ENCODE assay signal across 10 cellular contexts in genomic region chr6:116392158-116393032, GRCh38.
A peak's percentile ranks its signal among the peaks of the same experiment; 100 is the strongest.
DNase-seq lines count a peak whose midpoint lies in the region; ATAC-seq lines count a peak whose summit lies in the region.
"Had no signal": no experiment of that assay in that cellular context is flagged by ENCODE, and none has a peak within 500 bp of the region (broad histone marks: within the 10 kb centered on the region; RNA-seq: fewer than 3 reads in every experiment).

No MANE protein-coding gene starts in this region.

- peak; percentile 34 for ATAC-seq in GM21825 (IDR thresholded peaks at IDR 0.05; ENCODE audit: unreplicated experiment)

- no peaks in the 10 kb centered on the region; the same call in 1 of the 2 replicates for H3K4me1 ChIP-seq in HAP-1

- DNase-seq in AML-193 (lab: John Stamatoyannopoulos, UW) (peak; percentile 81 to 83), T-helper 22 cell (ENCODE audit: low read depth) (peak; percentile 43), NCI-H2107 (lab: John Stamatoyannopoulos, UW) (no peak), NCI-H748 (lab: John Stamatoyannopoulos, UW; ENCODE audit: unreplicated experiment) (no peak), HAP-1 (ENCODE audit: low spot score in 2 of 2) (no peak), HK-2 (ENCODE audit: unreplicated experiment) (no peak)
- DNase-seq: cortex of kidney had no signal

- H3K27me3 ChIP-seq in layer of hippocampus (ENCODE audit: control insufficient read depth, insufficient read depth, low read length), result no peaks in the 10 kb centered on the region
- no peaks in the 10 kb centered on the region for H3K27me3 ChIP-seq in HAP-1 (ENCODE audit: low read depth)

- H3K4me3 ChIP-seq in HAP-1, result no peak overlapping the region

- H3K27ac ChIP-seq in layer of hippocampus (ENCODE audit: low read depth, low read length), result peak overlapping the region; percentile 6
- H3K27ac ChIP-seq: VCaP had no signal

- H3K36me3 ChIP-seq in HAP-1 (replicated peaks), result no peaks in the 10 kb centered on the region

- in situ Hi-C loops in HAP-1 (cut with MboI; ENCODE audit: low sequenced_read_pairs), result no loop called here

- no peaks in the 10 kb centered on the region for H3K9me3 ChIP-seq in HAP-1

Comparison
In these comparisons a context has a peak if more than half of its experiments do, and no peak if none do; other contexts are left out.
1. DNase-seq: peak in AML-193 (2 of 2) and T-helper 22 cell (single experiment); none in NCI-H2107 (single experiment), NCI-H748 (single experiment), HAP-1 (0 of 2) and HK-2 (single experiment).